ENCODE assay signal across 14 cellular contexts in the genomic region with DNA sequence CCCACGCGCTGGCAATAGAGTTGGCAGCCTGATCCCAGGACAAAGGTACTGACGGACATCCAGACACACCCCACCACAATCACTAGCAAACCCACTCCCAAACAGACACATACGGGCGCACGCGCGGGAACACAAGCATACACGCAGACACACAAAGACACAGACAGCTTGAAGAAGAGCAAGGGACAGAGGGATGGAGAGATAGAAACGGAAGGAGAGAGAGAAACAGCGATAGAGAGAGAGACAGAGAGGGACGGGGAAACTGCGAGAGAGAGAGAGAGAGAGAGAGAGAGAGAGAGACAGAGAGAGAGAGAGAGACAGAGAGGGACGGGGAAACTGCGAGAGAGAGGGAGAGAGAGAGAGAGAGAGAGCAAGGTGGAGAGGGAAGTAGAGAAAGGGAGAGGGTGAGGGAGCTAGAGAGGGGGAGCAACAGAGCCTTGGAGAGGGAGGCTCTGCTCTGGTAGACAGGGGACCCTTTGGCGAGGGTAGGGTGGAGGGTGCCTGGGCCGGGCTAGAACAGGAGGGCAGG. TPM values are rescaled to one million over a fixed set of nuclear protein-coding genes. Genes with fewer than 3 reads are reported as not detected.
A peak's percentile ranks its signal among the peaks of the same experiment; 100 is the strongest.
DNase-seq lines count a peak whose midpoint lies in the region; TF ChIP-seq lines count a peak whose summit lies in the region.
"Not testable (repeated sequence)": the region's sequence is repeated elsewhere in the genome, so short reads cannot be mapped to it uniquely, and the experiment has no call there.
"Had no signal": no experiment of that assay in that cellular context is flagged by ENCODE, and none has a peak within 500 bp of the region (broad histone marks: within the 10 kb centered on the region; RNA-seq: fewer than 3 reads in every experiment).

No MANE protein-coding gene starts in this region.

- H3K4me3 ChIP-seq in AG04449 (ENCODE audit: low read depth, low read length) (peak overlapping the region; percentile 64), WERI-Rb-1 (ENCODE audit: low read depth, low read length) (peak overlapping the region; percentile 37), astrocyte of the cerebellum (ENCODE audit: low read depth, low read length) (peak overlapping the region; percentile 48), esophagus (ENCODE audit: low read depth in 1 of 2, low read length in 2 of 2) (peak overlapping the region; percentile 43 to 54), iPS-18c (ENCODE audit: insufficient read depth, low read depth, low read length) (peak overlapping the region; percentile 54), skeletal muscle satellite cell (ENCODE audit: low read length) (peak overlapping the region; percentile 73)

- not testable (repeated sequence) for H3K4me1 ChIP-seq in esophagus (ENCODE audit: control insufficient read depth in 2 of 2, insufficient read depth in 2 of 2, low read length in 1 of 2); skeletal muscle satellite cell (ENCODE audit: control insufficient read depth, insufficient read depth, low read length)

- POLR2A ChIA-PET in AG04449 (lab: Yijun Ruan, JAX) = not testable (repeated sequence)

- H3K9me3 ChIP-seq in WERI-Rb-1 (ENCODE audit: severe bottlenecking) = not testable (repeated sequence)
- H3K9me3 ChIP-seq in esophagus (ENCODE audit: control insufficient read depth in 2 of 2, insufficient read depth in 1 of 2, low read depth in 1 of 2, low read length in 1 of 2) (peaks cover 20 to 29% of the 10 kb centered on the region in 2 donors), iPS-18c (ENCODE audit: control insufficient read depth, insufficient read depth, low read length) (peaks cover 12% of the 10 kb centered on the region), skeletal muscle satellite cell (replicated peaks; ENCODE audit: low read length) (peaks cover 12% of the 10 kb centered on the region)

- H3K36me3 Mint-ChIP-seq in nephron (ENCODE audit: low read depth) = peaks cover 12% of the 10 kb centered on the region

- H3K27ac Mint-ChIP-seq in nephron = peak overlapping the region in 2 of 3 experiments; percentile 0 to 74

- H3K27me3 Mint-ChIP-seq in nephron (ENCODE audit: low read depth) = peaks cover 74% of the 10 kb centered on the region

- H3K4me3 Mint-ChIP-seq in nephron = peak overlapping the region; percentile 80 to 84 (median 84)

- CTCF ChIA-PET in AG04449 (lab: Yijun Ruan, JAX) = not testable (repeated sequence)

- H3K9ac ChIP-seq in skeletal muscle satellite cell (ENCODE audit: low read depth, low read length) = not testable (repeated sequence)

- H3K27me3 ChIP-seq in WERI-Rb-1 (ENCODE audit: insufficient read depth, low read depth, severe bottlenecking); esophagus (ENCODE audit: control insufficient read depth in 1 of 2, insufficient read depth in 2 of 2, low read length in 2 of 2): not testable (repeated sequence)
- peaks cover 23% of the 10 kb centered on the region for H3K27me3 ChIP-seq in skeletal muscle satellite cell (ENCODE audit: control insufficient read depth, insufficient read depth, low read length)

- peaks cover 15% of the 10 kb centered on the region for H3K4me1 Mint-ChIP-seq in nephron

- in situ Hi-C loops in astrocyte of the cerebellum (cut with HindIII; ENCODE audit: low sequenced_read_pairs) = not testable (repeated sequence)

- not testable (repeated sequence) for H3K27ac ChIP-seq in WERI-Rb-1; esophagus (ENCODE audit: low read depth in 2 of 2, low read length in 1 of 2)

- H3K4me2 ChIP-seq in skeletal muscle satellite cell (ENCODE audit: low read length) = peak overlapping the region; percentile 90

- not testable (repeated sequence) for DNase-seq in AG04449 (ENCODE audit: low read depth, low spot score); WERI-Rb-1; astrocyte of the cerebellum (ENCODE audit: low read depth)
- DNase-seq in HCEC 1CT = peak; percentile 13

- H3K36me3 ChIP-seq in WERI-Rb-1; esophagus (ENCODE audit: control insufficient read depth in 2 of 2, insufficient read depth in 2 of 2, low read length in 1 of 2); skeletal muscle satellite cell (ENCODE audit: insufficient read depth, low read length): not testable (repeated sequence)

- TF ChIP-seq CTCF in AG04449 (IDR thresholded peaks at IDR 0.05; ENCODE audit: insufficient read depth, low read length, missing control alignments); WERI-Rb-1 (IDR thresholded peaks at IDR 0.05; ENCODE audit: low read depth, low read length); astrocyte of the cerebellum (IDR thresholded peaks at IDR 0.05; ENCODE audit: low read depth, low read length, missing control alignments); nephron (IDR thresholded peaks at IDR 0.05; ENCODE audit: unreplicated experiment in 3 of 3): not testable (repeated sequence)

- WGBS in esophagus, 2 donors = 19 to 20% methylated on average over 17 of the region's 17 CpGs

- H3K9me3 Mint-ChIP-seq in nephron = peaks cover 29% of the 10 kb centered on the region

RNA-seq across cellular contexts. Expression of gene FRG2C, which starts 7.5 kb away (rescaled TPM):
- polyA plus RNA-seq in esophagus = not detected
- total RNA-seq in skeletal muscle satellite cell (2012; rRNA removed) = not detected in 2 replicates
- total RNA-seq: activated CD4-positive, alpha-beta T cell treated with anti-CD3 and anti-CD28 coated beads, Interleukin-2, amount 10 ng/mL, durations not matched to agents 24 days and 14 days; Caco-2; H4; kidney epithelial cell; posterior vena cava; upper lobe of right lung had no signal
